In the genomic region with DNA sequence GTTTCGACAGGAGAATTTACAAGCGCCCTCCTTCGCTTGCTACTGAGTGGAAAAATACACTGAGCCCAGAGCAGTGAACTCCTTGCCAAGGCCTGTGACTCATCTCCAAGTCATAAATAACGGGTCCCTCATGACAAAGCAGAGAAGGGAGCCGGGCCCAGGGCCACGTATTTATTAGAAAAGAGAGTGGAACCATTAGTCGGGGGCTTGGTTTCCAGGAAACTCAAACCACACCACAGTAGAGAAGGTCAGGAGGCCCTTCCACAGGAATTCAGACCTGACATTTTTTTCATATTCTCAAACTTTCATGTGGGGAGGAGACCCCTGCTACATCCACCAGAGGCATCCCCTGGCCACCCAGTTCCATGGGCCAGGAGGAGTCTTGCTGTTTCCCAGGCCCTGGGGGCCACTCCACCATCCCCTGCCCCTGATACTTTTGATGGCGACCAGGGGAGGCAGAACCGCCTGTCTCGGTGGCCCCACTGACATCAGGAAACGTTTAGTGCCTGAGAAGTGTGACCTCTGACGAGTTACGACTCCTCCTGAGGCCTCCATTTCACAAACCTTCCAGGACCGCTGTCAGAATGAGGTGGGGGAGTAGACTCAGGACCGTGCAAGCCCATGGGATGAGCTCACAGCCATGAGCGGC, we compare ENCODE assay signal across 1 cellular context.
A peak's percentile ranks its signal among the peaks of the same experiment; 100 is the strongest.
TF ChIP-seq lines count a peak whose summit lies in the region.

No MANE protein-coding gene starts in this region.

TF ChIP-seq in K562, 482 proteins besides CTCF, POLR2A, EP300 and RAD21 (continued from another document and continues in another):
- no peak for TF ChIP-seq ZFP91 (CRISPR knock-in tag; IDR thresholded peaks at IDR 0.05)
- TF ChIP-seq SMAD3 (CRISPR knock-in tag; conservative IDR thresholded peaks at IDR 0.05) = no peak
- no peak for TF ChIP-seq DMBX1 (CRISPR knock-in tag; IDR thresholded peaks at IDR 0.05; ENCODE audit: borderline replicate concordance)
- TF ChIP-seq ZNF589 (CRISPR knock-in tag; IDR thresholded peaks at IDR 0.05; ENCODE audit: low read depth) = 0 out of 2 replicates have a peak, but pooled peaks have one; percentile 40
- TF ChIP-seq SREBF1 (IDR thresholded peaks at IDR 0.05; ENCODE audit: borderline replicate concordance, low read depth, low read length) = no peak
- no peak for TF ChIP-seq CBX3 (IDR thresholded peaks at IDR 0.05; ENCODE audit: borderline replicate concordance in 1 of 2, low read length in 2 of 2)
- TF ChIP-seq ELF2 (CRISPR knock-in tag; IDR thresholded peaks at IDR 0.05) = no peak
- peak; percentile 77 for TF ChIP-seq SMARCC2 (IDR thresholded peaks at IDR 0.05; ENCODE audit: low read depth)
- 0 out of 2 replicates have a peak, but pooled peaks have one; percentile 33 for TF ChIP-seq JUNB (CRISPR knock-in tag; conservative IDR thresholded peaks at IDR 0.05)
- TF ChIP-seq FOSL1 (tag; conservative IDR thresholded peaks at IDR 0.05) = peak; percentile 98
- no peak for TF ChIP-seq ZNF785 (CRISPR knock-in tag; IDR thresholded peaks at IDR 0.05)
- TF ChIP-seq MEF2A (IDR thresholded peaks at IDR 0.05; ENCODE audit: control insufficient read depth, low read depth, low read length) = no peak
- no peak for TF ChIP-seq RERE (CRISPR knock-in tag; IDR thresholded peaks at IDR 0.05; ENCODE audit: borderline replicate concordance)
- TF ChIP-seq TRIM28 (IDR thresholded peaks at IDR 0.05) = 0 out of 2 replicates have a peak, but pooled peaks have one; percentile 43
- TF ChIP-seq ZBTB2 (IDR thresholded peaks at IDR 0.05) = no peak
- no peak for TF ChIP-seq HMG20A (CRISPR knock-in tag; conservative IDR thresholded peaks at IDR 0.05)
- TF ChIP-seq ZNF3 (CRISPR knock-in tag; IDR thresholded peaks at IDR 0.05) = no peak
- no peak for TF ChIP-seq ZNF253 (CRISPR knock-in tag; conservative IDR thresholded peaks at IDR 0.05)
- no peak for TF ChIP-seq ZNF444 (CRISPR knock-in tag; IDR thresholded peaks at IDR 0.05)
- TF ChIP-seq GTF2E2 (tag; IDR thresholded peaks at IDR 0.05) = no peak
- TF ChIP-seq ERF (CRISPR knock-in tag; IDR thresholded peaks at IDR 0.05) = no peak; the same call in 1 of the 2 replicates
- no peak for TF ChIP-seq ZNF551 (CRISPR knock-in tag; IDR thresholded peaks at IDR 0.05)
- TF ChIP-seq NCOA4 (IDR thresholded peaks at IDR 0.05; ENCODE audit: partially characterized antibody) = no peak
- no peak for TF ChIP-seq MITF (IDR thresholded peaks at IDR 0.05)
- TF ChIP-seq CAMTA2 (CRISPR knock-in tag; conservative IDR thresholded peaks at IDR 0.05) = no peak
- TF ChIP-seq ZNF717 (CRISPR knock-in tag; IDR thresholded peaks at IDR 0.05) = no peak
- peak; percentile 56 for TF ChIP-seq BHLHE40 (IDR thresholded peaks at IDR 0.05; ENCODE audit: low read length)
- peak; percentile 12; the same call in 1 of the 2 replicates for TF ChIP-seq PHF8 (IDR thresholded peaks at IDR 0.05; ENCODE audit: borderline replicate concordance, low read length)
- no peak for TF ChIP-seq CTCFL (IDR thresholded peaks at IDR 0.05; ENCODE audit: borderline replicate concordance, insufficient read depth, low read depth, low read length, poor library complexity, severe bottlenecking)
- TF ChIP-seq, protein P1, sequence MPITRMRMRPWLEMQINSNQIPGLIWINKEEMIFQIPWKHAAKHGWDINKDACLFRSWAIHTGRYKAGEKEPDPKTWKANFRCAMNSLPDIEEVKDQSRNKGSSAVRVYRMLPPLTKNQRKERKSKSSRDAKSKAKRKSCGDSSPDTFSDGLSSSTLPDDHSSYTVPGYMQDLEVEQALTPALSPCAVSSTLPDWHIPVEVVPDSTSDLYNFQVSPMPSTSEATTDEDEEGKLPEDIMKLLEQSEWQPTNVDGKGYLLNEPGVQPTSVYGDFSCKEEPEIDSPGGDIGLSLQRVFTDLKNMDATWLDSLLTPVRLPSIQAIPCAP (CRISPR knock-in tag; IDR thresholded peaks at IDR 0.05; ENCODE audit: borderline replicate concordance) = no peak
- TF ChIP-seq RBM15 (IDR thresholded peaks at IDR 0.05; ENCODE audit: insufficient read depth, low read length) = no peak
- peak; percentile 81 for TF ChIP-seq DPF2 (IDR thresholded peaks at IDR 0.05)
- no peak for TF ChIP-seq HDGF (IDR thresholded peaks at IDR 0.05)
- TF ChIP-seq XRCC5 (IDR thresholded peaks at IDR 0.05; ENCODE audit: low read depth, low read length) = 0 out of 2 replicates have a peak, but pooled peaks have one; percentile 38
- TF ChIP-seq CHAMP1 (IDR thresholded peaks at IDR 0.05) = no peak
- TF ChIP-seq NR4A1 (CRISPR knock-in tag; IDR thresholded peaks at IDR 0.05) = no peak
- TF ChIP-seq NR4A1 (tag; IDR thresholded peaks at IDR 0.05) = peak; percentile 71; the same call in 1 of the 2 replicates
- peak; percentile 20 for TF ChIP-seq TAF9B (IDR thresholded peaks at IDR 0.05; ENCODE audit: partially characterized antibody)
- TF ChIP-seq TEAD4 (IDR thresholded peaks at IDR 0.05; ENCODE audit: low read length) = peak; percentile 22; the same call in 1 of the 2 replicates
- no peak for TF ChIP-seq TEAD4 (CRISPR knock-in tag; IDR thresholded peaks at IDR 0.05; ENCODE audit: borderline replicate concordance)
- peak; percentile 52; the same call in 1 of the 2 replicates for TF ChIP-seq SOX6 (IDR thresholded peaks at IDR 0.05)
